Comparison of ENCODE assay signal across 1 cellular context in genomic region chr17:19642373-19642893, GRCh38.
TF ChIP-seq lines count a peak whose summit lies in the region.

No MANE protein-coding gene starts in this region.

TF ChIP-seq in HCT116, 20 proteins besides CTCF, POLR2A, EP300 and RAD21 (continued from another document):
- TF ChIP-seq ZBTB33 (IDR thresholded peaks at IDR 0.05; ENCODE audit: extremely low read depth, insufficient replicate concordance, low read length) = no peak
- TF ChIP-seq, protein P1, sequence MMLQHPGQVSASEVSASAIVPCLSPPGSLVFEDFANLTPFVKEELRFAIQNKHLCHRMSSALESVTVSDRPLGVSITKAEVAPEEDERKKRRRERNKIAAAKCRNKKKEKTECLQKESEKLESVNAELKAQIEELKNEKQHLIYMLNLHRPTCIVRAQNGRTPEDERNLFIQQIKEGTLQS (IDR thresholded peaks at IDR 0.05) = no peak
- no peak for TF ChIP-seq EGR1 (IDR thresholded peaks at IDR 0.05; ENCODE audit: low read depth)
